Comparison of ENCODE assay signal across 27 cellular contexts in genomic region chr2:40318931-40319330, GRCh38.
"Had no signal": no experiment of that assay in that cellular context is flagged by ENCODE, and none has a peak within 500 bp of the region (broad histone marks: within the 10 kb centered on the region; RNA-seq: fewer than 3 reads in every experiment).

No MANE protein-coding gene starts in this region.

- H3K9ac ChIP-seq: KMS-11 had no signal

- H3K27ac Mint-ChIP-seq: activated CD4-positive, alpha-beta memory T cell treated with anti-CD3 and anti-CD28 coated beads for 36 hours; activated CD4-positive, alpha-beta T cell treated with anti-CD3 and anti-CD28 coated beads, Interleukin-2, amount 10 ng/mL, durations not matched to agents 7 days and 5 days; activated naive CD4-positive, alpha-beta T cell treated with anti-CD3 and anti-CD28 coated beads, Interleukin-2, amount 50 U/mL, for 72 hours; T-helper 17 cell had no signal

- H3K4me1 ChIP-seq: Peyer's patch had no signal

- DNase-seq: activated CD4-positive, alpha-beta memory T cell treated with anti-CD3 and anti-CD28 coated beads for 36 hours; activated CD4-positive, alpha-beta T cell treated with anti-CD3 and anti-CD28 coated beads, Interleukin-2, amount 10 ng/mL, durations not matched to agents 7 days and 5 days; activated CD4-positive, CD25-positive, alpha-beta regulatory T cell; activated CD8-positive, alpha-beta memory T cell treated with anti-CD3 and anti-CD28 coated beads for 24 hours; activated effector memory CD4-positive, alpha-beta T cell treated with anti-CD3 and anti-CD28 coated beads, Interleukin-2, amount 50 U/mL, for 16 hours; activated naive CD4-positive, alpha-beta T cell treated with Interleukin-2 at 50 U/mL for 16 hours; activated T-cell treated with anti-CD3 and anti-CD28 coated beads, Interleukin-2, amount 50 U/mL, for 4 hours; amygdala; brain microvascular endothelial cell; caudate nucleus; MG63; MV-4-11; NCI-H1092 treated with DMSO at 0.1 percent for 48 hours; NCI-H1417 treated with DMSO at 0.1 percent for 48 hours; NCI-H1694; NCI-H2029; NCI-H345; NCI-H510A; NCI-H69; NK-92 treated with Interleukin-12 subunit alpha and Interleukin-12 subunit beta, amount 100 ng/mL, for 24 hours; Peyer's patch; SHP77 treated with DMSO at 0.1 percent for 48 hours; T-helper 17 cell; T-helper 9 cell had no signal

- H3K4me3 Mint-ChIP-seq: activated CD4-positive, alpha-beta memory T cell treated with anti-CD3 and anti-CD28 coated beads for 36 hours; activated CD4-positive, alpha-beta T cell treated with anti-CD3 and anti-CD28 coated beads, Interleukin-2, amount 10 ng/mL, durations not matched to agents 7 days and 5 days; activated T-cell treated with anti-CD3 and anti-CD28 coated beads, Interleukin-2, amount 50 U/mL, for 4 hours; T-helper 17 cell had no signal

- ATAC-seq: activated naive CD4-positive, alpha-beta T cell treated with anti-CD3 and anti-CD28 coated beads, Interleukin-2, amount 50 U/mL, for 72 hours; activated T-cell treated with anti-CD3 and anti-CD28 coated beads, Interleukin-2, amount 50 U/mL, for 4 hours; T-helper 17 cell had no signal

- H3K27me3 Mint-ChIP-seq: activated CD4-positive, alpha-beta memory T cell treated with anti-CD3 and anti-CD28 coated beads for 36 hours; T-helper 17 cell had no signal

- H3K27me3 ChIP-seq: brain microvascular endothelial cell, MG63, Peyer's patch had no signal

- H3K27ac ChIP-seq: brain microvascular endothelial cell, KMS-11, Peyer's patch, RWPE1 had no signal

- H3K4me2 ChIP-seq: KMS-11 had no signal

- H3K36me3 Mint-ChIP-seq: activated CD4-positive, alpha-beta memory T cell treated with anti-CD3 and anti-CD28 coated beads for 36 hours; activated naive CD4-positive, alpha-beta T cell treated with anti-CD3 and anti-CD28 coated beads, Interleukin-2, amount 50 U/mL, for 72 hours had no signal

- H3K4me1 Mint-ChIP-seq: activated CD4-positive, alpha-beta T cell treated with anti-CD3 and anti-CD28 coated beads, Interleukin-2, amount 10 ng/mL, durations not matched to agents 7 days and 5 days; T-helper 17 cell had no signal

- H3K36me3 ChIP-seq: brain microvascular endothelial cell, MG63, Peyer's patch had no signal

- H3K4me3 ChIP-seq: MG63, Peyer's patch had no signal

- H3K9me3 ChIP-seq: Peyer's patch had no signal
